In genomic region chr9:29212590-29213373, GRCh38 we compare ENCODE assay signal across 8 cellular contexts. TPM values are rescaled to one million over a fixed set of nuclear protein-coding genes. Genes with fewer than 3 reads are reported as not detected.
A peak's percentile ranks its signal among the peaks of the same experiment; 100 is the strongest.
DNase-seq lines count a peak whose midpoint lies in the region; ATAC-seq and TF ChIP-seq lines count a peak whose summit lies in the region.

No MANE protein-coding gene starts in this region.

- H3K9me3 Mint-ChIP-seq in glutamatergic neuron (ENCODE audit: unreplicated experiment), result peaks cover 11% of the 10 kb centered on the region

- H3K4me3 ChIP-seq in left ventricle myocardium inferior, result peak overlapping the region; percentile 56

- no peaks in the 10 kb centered on the region for H3K9me3 ChIP-seq in left ventricle myocardium inferior (replicated peaks)

- TF ChIP-seq CTCF in left ventricle myocardium inferior (IDR thresholded peaks at IDR 0.05; ENCODE audit: borderline replicate concordance), result no peak
- TF ChIP-seq CTCF in glutamatergic neuron (IDR thresholded peaks at IDR 0.05; ENCODE audit: partially characterized antibody, unreplicated experiment), result no peak

- peak overlapping the region; percentile 48 for H3K27ac Mint-ChIP-seq in glutamatergic neuron (ENCODE audit: unreplicated experiment)

- DNase-seq in left ventricle myocardium inferior (no peak), Right ventricle myocardium superior (no peak), RPMI8226 (peak; percentile 11), glutamatergic neuron (peak; percentile 58), sciatic nerve (ENCODE audit: low spot score) (no peak), T-helper 9 cell (no peak)

- no peak overlapping the region for H3K27ac ChIP-seq in left ventricle myocardium inferior (replicated peaks)

- H3K4me3 Mint-ChIP-seq in glutamatergic neuron (ENCODE audit: unreplicated experiment), result peak overlapping the region; percentile 96

- H3K4me1 Mint-ChIP-seq in glutamatergic neuron (ENCODE audit: low read depth, unreplicated experiment), result peaks cover 8% of the 10 kb centered on the region

- H3K36me3 Mint-ChIP-seq in glutamatergic neuron (ENCODE audit: unreplicated experiment), result no peaks in the 10 kb centered on the region

- H3K36me3 ChIP-seq in left ventricle myocardium inferior, result no peaks in the 10 kb centered on the region

- ATAC-seq in Right ventricle myocardium superior (ENCODE audit: poor library complexity) (no peak), sciatic nerve (peak; percentile 23), HG03039 (IDR thresholded peaks at IDR 0.05; ENCODE audit: unreplicated experiment) (no peak), HG03439 (IDR thresholded peaks at IDR 0.05; ENCODE audit: unreplicated experiment) (no peak)

- peaks cover 28% of the 10 kb centered on the region for H3K4me1 ChIP-seq in left ventricle myocardium inferior

- H3K27me3 ChIP-seq in left ventricle myocardium inferior (ENCODE audit: low read depth), result peaks cover 90% of the 10 kb centered on the region

- intact Hi-C loops in left ventricle myocardium inferior (cut with micrococcal nuclease) (no loop called here), Right ventricle myocardium superior (cut with DNase I) (no loop called here), sciatic nerve (cut with DNase I) (no loop called here)

- H3K27me3 Mint-ChIP-seq in glutamatergic neuron (ENCODE audit: unreplicated experiment), result peaks cover 16% of the 10 kb centered on the region

RNA-seq across cellular contexts. Expression of gene LINGO2, which starts 0.6 kb away (rescaled TPM):
- total RNA-seq in left ventricle myocardium inferior (not detected), Right ventricle myocardium superior (not detected), glutamatergic neuron (ENCODE audit: unreplicated experiment) (3.6 TPM), sciatic nerve (not detected)

Comparison
In these comparisons a context has a peak if more than half of its experiments do, and no peak if none do; other contexts are left out.
1. DNase-seq: peak in RPMI8226 (single experiment) and glutamatergic neuron (single experiment); none in left ventricle myocardium inferior (single experiment), Right ventricle myocardium superior (single experiment), sciatic nerve (single experiment) and T-helper 9 cell (single experiment).